In the genomic region with DNA sequence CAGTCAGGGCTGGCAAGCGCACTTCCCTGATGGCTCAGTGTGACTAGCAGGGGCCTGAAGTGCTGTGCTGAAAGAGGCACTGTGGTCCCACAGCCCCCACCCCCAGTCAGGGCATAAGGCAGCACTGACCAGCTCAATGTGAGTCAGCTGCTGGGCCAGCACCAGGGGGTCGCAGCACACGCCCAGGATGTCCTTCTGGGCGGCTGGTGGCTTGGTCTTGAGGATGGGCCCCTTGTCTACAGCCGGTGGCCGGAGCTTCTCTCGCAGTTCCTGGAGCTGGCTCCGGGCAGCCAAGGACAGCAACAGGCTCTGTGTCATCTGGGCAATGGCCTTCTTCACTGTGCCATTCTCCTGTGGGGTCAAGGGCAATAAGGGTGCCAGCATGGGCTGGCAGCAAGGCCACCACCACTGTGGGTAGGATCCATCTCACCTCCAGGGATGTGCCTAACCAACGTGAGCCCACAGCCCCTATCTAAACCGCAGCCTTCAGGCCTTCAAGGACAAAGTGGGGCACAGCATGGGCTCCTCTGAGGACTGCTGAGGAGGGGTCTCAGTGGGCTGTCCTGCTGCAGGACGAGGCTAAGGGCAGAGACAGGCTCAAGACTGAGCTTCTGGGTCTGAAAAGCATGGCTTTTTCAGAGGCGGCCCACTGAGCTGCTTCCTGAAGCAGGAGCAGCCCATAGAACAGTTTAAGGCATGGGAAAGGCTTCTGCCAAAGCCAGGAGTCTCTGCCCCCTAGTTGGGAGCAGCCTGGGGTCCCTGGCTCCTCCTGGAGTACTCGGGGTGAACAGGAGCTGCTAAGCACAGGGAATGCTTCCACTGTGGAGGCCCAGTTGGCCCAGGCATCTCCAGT, we compare ENCODE assay signal across 19 cellular contexts.
DNase-seq lines count a peak whose midpoint lies in the region; ATAC-seq, FAIRE-seq and TF ChIP-seq lines count a peak whose summit lies in the region.
"Had no signal": no experiment of that assay in that cellular context is flagged by ENCODE, and none has a peak within 500 bp of the region (broad histone marks: within the 10 kb centered on the region; RNA-seq: fewer than 3 reads in every experiment).

No MANE protein-coding gene starts in this region.

- H3K4me1 Mint-ChIP-seq in naive B cell = peaks cover 5 to 12% (median 6%) of the 10 kb centered on the region in 3 donors

- H3K27ac ChIP-seq in heart right ventricle (no peak overlapping the region), K562 (ENCODE audit: extremely low read depth, low read depth, low read length) (no peak overlapping the region), aorta (ENCODE audit: low read depth in 1 of 2, low read length in 2 of 2) (no peak overlapping the region)
- H3K27ac ChIP-seq: foreskin keratinocyte, RWPE1, VCaP had no signal

- no peak overlapping the region for H3K27ac Mint-ChIP-seq in naive B cell
- H3K27ac Mint-ChIP-seq: H9 had no signal

- H2AFZ ChIP-seq in K562 (ENCODE audit: low read depth, low read length) = no peak overlapping the region

- H3K4me2 ChIP-seq in K562 (ENCODE audit: insufficient read depth, low read length) = no peak overlapping the region

- peaks cover 0 to 13% (median 8%) of the 10 kb centered on the region in 9 donors for H3K4me1 ChIP-seq in heart right ventricle
- peaks cover 10 to 53% of the 10 kb centered on the region in 2 experiments; a peak in 3 of 5 replicates for H3K4me1 ChIP-seq in K562 (replicated peaks in 1 of 2; ENCODE audit: control insufficient read depth in 2 of 2, insufficient read depth in 2 of 2, low read length in 2 of 2)
- H3K4me1 ChIP-seq in aorta (ENCODE audit: control insufficient read depth in 1 of 2, insufficient read depth in 2 of 2, low read length in 2 of 2) = no peaks in the 10 kb centered on the region
- H3K4me1 ChIP-seq: BE2C, foreskin keratinocyte had no signal

- H3K9me1 ChIP-seq in K562 (ENCODE audit: control insufficient read depth, insufficient read depth, low read length) = no peaks in the 10 kb centered on the region

- POLR2A ChIA-PET in K562 (lab: Yijun Ruan, JAX) = interaction anchor here (0.5 to 1.1 kb wide), 2 partner anchors 236 to 1132 kb away, joined by 3 to 4 read pairs; a partner anchor contains a TSS

- no peaks in the 10 kb centered on the region for H3K36me3 Mint-ChIP-seq in naive B cell

- H3K27me3 ChIP-seq in heart right ventricle (peaks cover 0 to 29% (median 13%) of the 10 kb centered on the region in 7 donors), K562 (ENCODE audit: control insufficient read depth in 2 of 2, insufficient read depth in 2 of 2, low read length in 2 of 2) (no peaks in the 10 kb centered on the region), aorta (ENCODE audit: control insufficient read depth in 1 of 2, insufficient read depth in 2 of 2, low read length in 1 of 2) (no peaks in the 10 kb centered on the region)
- H3K27me3 ChIP-seq: BE2C, foreskin keratinocyte had no signal

- CTCF ChIA-PET in K562 (lab: Yijun Ruan, JAX; ENCODE audit: low intra/inter-chr PET ratio) = no interaction called here

- TF ChIP-seq POLR2A in K562 (conservative IDR thresholded peaks at IDR 0.05) = no peak

- intact Hi-C loops in left ventricle myocardium superior (cut with micrococcal nuclease) = no loop called here
- intact Hi-C loops in heart right ventricle (cut with DNase I) = loop anchor here in 2 of 10 donors (10.0 kb wide), 2 partner anchors 144 to 154 kb away; no protein-coding TSS in a partner anchor
- intact Hi-C loops in K562 (cut with micrococcal nuclease) = loop anchor here (5.0 kb wide), 1 partner anchor 63 kb away; a partner anchor contains a TSS
- intact Hi-C loops in aorta (cut with DNase I) = no loop called here

- DNase-seq in left ventricle myocardium superior = peak; percentile 18
- no peak for DNase-seq in heart right ventricle
- DNase-seq in K562 (ENCODE audit: extremely low read depth in 1 of 4, low spot score in 3 of 4) = no peak
- no peak for DNase-seq in naive B cell
- peak; percentile 40 to 55 for DNase-seq in aorta
- DNase-seq in NOMO-1 (lab: John Stamatoyannopoulos, UW; ENCODE audit: unreplicated experiment in 2 of 2) = no peak
- DNase-seq: BE2C; foreskin keratinocyte; NCI-H1436; NCI-H345; NK-92 treated with Interleukin-12 subunit alpha and Interleukin-12 subunit beta, amount 100 ng/mL, for 24 hours; stimulated activated CD4-positive, alpha-beta T cell treated with anti-CD3 and anti-CD28 coated beads, Interleukin-4, amount 100 ng/mL, for 1 hour had no signal

- H3K9me3 ChIP-seq in heart right ventricle = no peaks in the 10 kb centered on the region
- H3K9me3 ChIP-seq in K562 (replicated peaks; ENCODE audit: control insufficient read depth, insufficient read depth, low read depth, low read length) = no peaks in the 10 kb centered on the region
- no peaks in the 10 kb centered on the region for H3K9me3 ChIP-seq in aorta (ENCODE audit: control insufficient read depth, low read length)
- H3K9me3 ChIP-seq: BE2C had no signal

- in situ Hi-C loops in K562 (cut with MboI) = no loop called here

- no peak for TF ChIP-seq CTCF in heart right ventricle (IDR thresholded peaks at IDR 0.05)
- TF ChIP-seq CTCF in K562 (IDR thresholded peaks at IDR 0.05 in 2 of 3, conservative IDR thresholded peaks at IDR 0.05 in 1 of 3; ENCODE audit: insufficient read depth in 2 of 3, low read depth in 1 of 3, low read length in 3 of 3) = no peak

- TF ChIP-seq EP300 in K562 (IDR thresholded peaks at IDR 0.05; ENCODE audit: low read length) = no peak

- FAIRE-seq in K562 (lab: Jason Lieb, UNC) = no peak
- FAIRE-seq: endometrium had no signal

- H3K36me3 ChIP-seq in heart right ventricle (no peaks in the 10 kb centered on the region), K562 (ENCODE audit: control insufficient read depth, insufficient read depth, low read length) (peaks cover 56% of the 10 kb centered on the region; the same call in 2 of the 3 replicates), aorta (ENCODE audit: control insufficient read depth in 1 of 2, insufficient read depth in 2 of 2, low read length in 1 of 2) (no peaks in the 10 kb centered on the region)
- H3K36me3 ChIP-seq: BE2C had no signal

- BruUV-seq in K562 (replicated peaks; lab: Mats Ljungman, UMichigan) = TSS peak; percentile 36

- no peak overlapping the region; a peak in 1 of 4 replicates for H3K9ac ChIP-seq in K562 (ENCODE audit: insufficient read depth in 1 of 2, low read depth in 2 of 2, low read length in 2 of 2)

- 88 to 93% methylated on average over 13 of the region's 13 CpGs for WGBS in heart right ventricle, 2 donors
- 74% methylated on average over 13 of the region's 13 CpGs for WGBS in K562 (ENCODE audit: insufficient coverage, low coverage, missing lambda C conversion rate)
- 93 to 94% methylated on average over 13 of the region's 13 CpGs for WGBS in aorta, 2 donors

- H3K4me3 Mint-ChIP-seq in naive B cell = peak overlapping the region in 7 of 8 donors; percentile 6 to 93 (median 77)
- H3K4me3 Mint-ChIP-seq: neural crest cell had no signal

- no peak for TF ChIP-seq RAD21 in K562 (CRISPR knock-in tag; conservative IDR thresholded peaks at IDR 0.05 in 1 of 2, IDR thresholded peaks at IDR 0.05 in 1 of 2)

- H4K20me1 ChIP-seq in K562 (replicated peaks; ENCODE audit: control insufficient read depth, insufficient read depth, low read length) = peaks cover 8% of the 10 kb centered on the region; the same call in 1 of the 2 replicates

- no peak overlapping the region for H3K4me3 ChIP-seq in heart right ventricle
- H3K4me3 ChIP-seq in K562 = no peak overlapping the region
- H3K4me3 ChIP-seq in aorta (ENCODE audit: low read length in 2 of 2) = no peak overlapping the region

- no peaks in the 10 kb centered on the region for H3K27me3 Mint-ChIP-seq in naive B cell

- H3K79me2 ChIP-seq in K562 (ENCODE audit: control insufficient read depth, insufficient read depth, low read length) = peaks cover 7% of the 10 kb centered on the region; the same call in 2 of the 3 replicates

- ATAC-seq in left ventricle myocardium superior (no peak), heart right ventricle (no peak), K562 (no peak), naive B cell (ENCODE audit: low read depth in 2 of 2) (no peak), aorta (ENCODE audit: low FRiP score) (no peak), GM19455 (IDR thresholded peaks at IDR 0.05; ENCODE audit: unreplicated experiment) (no peak), GM18907 (IDR thresholded peaks at IDR 0.05; ENCODE audit: unreplicated experiment) (no peak)
- ATAC-seq: foreskin keratinocyte had no signal

- no peaks in the 10 kb centered on the region for H3K9me3 Mint-ChIP-seq in naive B cell
- H3K9me3 Mint-ChIP-seq: H9, neural crest cell had no signal

TF ChIP-seq in K562, 482 proteins besides CTCF, POLR2A, EP300 and RAD21:
- TF ChIP-seq ZFP1 (CRISPR knock-in tag; IDR thresholded peaks at IDR 0.05) (no peak), HDAC8 (tag; IDR thresholded peaks at IDR 0.05) (no peak), ZBTB17 (CRISPR knock-in tag; IDR thresholded peaks at IDR 0.05) (no peak), PRPF4 (IDR thresholded peaks at IDR 0.05; ENCODE audit: insufficient read depth, low read depth, low read length, poor library complexity, severe bottlenecking) (no peak), TEAD1 (CRISPR knock-in tag; IDR thresholded peaks at IDR 0.05) (no peak), RBM14 (IDR thresholded peaks at IDR 0.05; ENCODE audit: borderline replicate concordance, insufficient read depth, low read depth, low read length) (no peak)
TF ChIP-seq in K562: peak in this region for 0.

Comparison
In these comparisons a context has a peak if more than half of its experiments do, and no peak if none do; other contexts are left out.
1. DNase-seq: peak in left ventricle myocardium superior (single experiment) and aorta (2 of 2); none in heart right ventricle (0 of 2), K562 (0 of 4), naive B cell (single experiment) and NOMO-1 (0 of 2).